ENCODE assay signal across 21 cellular contexts in the genomic region with DNA sequence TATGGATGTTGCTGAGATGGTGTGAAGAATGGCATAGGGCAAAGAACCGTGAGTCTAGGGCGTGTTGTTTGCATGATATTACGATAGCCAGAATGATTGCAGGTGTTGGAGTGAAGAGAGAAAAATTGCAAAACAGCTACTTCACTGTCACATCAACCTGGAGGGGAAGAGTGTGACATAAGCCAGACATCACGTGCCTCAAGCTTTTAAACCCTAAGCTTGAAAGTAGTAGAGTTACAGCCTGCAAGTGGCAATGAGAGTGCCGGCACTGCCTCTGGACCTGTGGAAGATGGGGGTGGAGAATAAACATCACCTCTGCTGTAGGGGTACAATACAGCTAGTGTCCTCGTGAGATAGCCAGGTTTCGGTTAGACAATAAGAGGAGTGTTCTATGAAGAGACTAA. TPM values are rescaled to one million over a fixed set of nuclear protein-coding genes. Genes with fewer than 3 reads are reported as not detected.
DNase-seq lines count a peak whose midpoint lies in the region; ATAC-seq and TF ChIP-seq lines count a peak whose summit lies in the region.
"Had no signal": no experiment of that assay in that cellular context is flagged by ENCODE, and none has a peak within 500 bp of the region (broad histone marks: within the 10 kb centered on the region; RNA-seq: fewer than 3 reads in every experiment).

No MANE protein-coding gene starts in this region.

- H3K27me3 Mint-ChIP-seq in Calu3 (ENCODE audit: unreplicated experiment) = no peaks in the 10 kb centered on the region
- H3K27me3 Mint-ChIP-seq: T-helper 17 cell had no signal

- peak overlapping the region; percentile 37 for H3K4me2 ChIP-seq in Loucy (ENCODE audit: low read depth, low read length, poor library complexity, severe bottlenecking)

- peaks cover 96% of the 10 kb centered on the region for H3K79me2 ChIP-seq in Loucy (ENCODE audit: insufficient read depth, low read length)

- no peaks in the 10 kb centered on the region for H3K9me3 Mint-ChIP-seq in Calu3 (ENCODE audit: low read depth, unreplicated experiment)

- H3K36me3 ChIP-seq in Loucy (ENCODE audit: insufficient read depth, low read length) (peaks cover 7% of the 10 kb centered on the region; the same call in 1 of the 2 replicates), lower lobe of right lung (no peaks in the 10 kb centered on the region)

- DNase-seq in Calu3 (peak; percentile 37), SW480 (ENCODE audit: low spot score) (peak; percentile 27), lower lobe of right lung (no peak), NCI-H1105 (lab: John Stamatoyannopoulos, UW) (no peak), dorsolateral prefrontal cortex (no peak), COLO668 (lab: John Stamatoyannopoulos, UW; ENCODE audit: unreplicated experiment) (no peak)
- DNase-seq: ACHN, C1 segment of cervical spinal cord, DMS 273 treated with DMSO at 0.1 percent for 48 hours, HCEC 1CT, NCI-H1436, NCI-H1930, NCI-H2171 treated with DMSO at 0.1 percent for 48 hours, NCI-H446, NCI-H774, PC-3, SIG-M5, T-helper 17 cell had no signal

- H3K27me3 ChIP-seq in Loucy (ENCODE audit: insufficient read depth, low read length, poor library complexity, severe bottlenecking) (no peaks in the 10 kb centered on the region), lower lobe of right lung (ENCODE audit: low read depth) (no peaks in the 10 kb centered on the region), dorsolateral prefrontal cortex (no peaks in the 10 kb centered on the region)

- no peaks in the 10 kb centered on the region for H3K4me1 Mint-ChIP-seq in Calu3 (ENCODE audit: low read depth, unreplicated experiment)

- TF ChIP-seq CTCF in Calu3 (IDR thresholded peaks at IDR 0.05; ENCODE audit: unreplicated experiment) = no peak
- TF ChIP-seq CTCF in Loucy (conservative IDR thresholded peaks at IDR 0.05; ENCODE audit: low read length) = no peak
- TF ChIP-seq CTCF in lower lobe of right lung (IDR thresholded peaks at IDR 0.05) = no peak
- TF ChIP-seq CTCF in dorsolateral prefrontal cortex (IDR thresholded peaks at IDR 0.05 in 54 of 56, conservative IDR thresholded peaks at IDR 0.05 in 2 of 56; ENCODE audit: low read depth in 1 of 56, partially characterized antibody in 56 of 56) = no peak

- peaks cover 44% of the 10 kb centered on the region for H4K20me1 ChIP-seq in Loucy (ENCODE audit: insufficient read depth, low read length, poor library complexity, severe bottlenecking)

- intact Hi-C loops in Calu3 (cut with micrococcal nuclease; ENCODE audit: unreplicated experiment) = no loop called here
- intact Hi-C loops in lower lobe of right lung (cut with DNase I) = no loop called here
- intact Hi-C loops in dorsolateral prefrontal cortex (cut with DNase I) = no loop called here

- peak; percentile 35 to 43 for ATAC-seq in lower lobe of right lung
- ATAC-seq in GM21360 (IDR thresholded peaks at IDR 0.05; ENCODE audit: unreplicated experiment) = no peak
- ATAC-seq: PC-3 had no signal

- no peak overlapping the region for H3K4me3 Mint-ChIP-seq in Calu3 (ENCODE audit: low read depth, unreplicated experiment)
- H3K4me3 Mint-ChIP-seq: T-helper 17 cell had no signal

- H3K9ac ChIP-seq in Loucy (ENCODE audit: low read depth, low read length, poor library complexity, severe bottlenecking) = no peak overlapping the region

- H3F3A ChIP-seq in Loucy (ENCODE audit: low read depth) = no peaks in the 10 kb centered on the region

- H3K9me3 ChIP-seq in Loucy (ENCODE audit: insufficient read depth, low read depth, low read length) (no peaks in the 10 kb centered on the region), lower lobe of right lung (no peaks in the 10 kb centered on the region)

- CTCF ChIA-PET in Calu3 (lab: Charles Lee) = interaction anchor here (0.9 to 1.1 kb wide), 2 partner anchors 11 to 14 kb away, joined by 3 to 9 read pairs; a partner anchor contains a TSS

- H3K27ac Mint-ChIP-seq in Calu3 (ENCODE audit: unreplicated experiment) = no peak overlapping the region
- H3K27ac Mint-ChIP-seq: T-helper 17 cell had no signal

- no peaks in the 10 kb centered on the region for H3K9me2 ChIP-seq in Loucy (replicated peaks; ENCODE audit: low read depth, low read length)

- H2AFZ ChIP-seq in Loucy (ENCODE audit: low read length) = no peak overlapping the region

- no peak overlapping the region for H3K27ac ChIP-seq in lower lobe of right lung
- no peak overlapping the region for H3K27ac ChIP-seq in dorsolateral prefrontal cortex
- H3K27ac ChIP-seq: RWPE1 had no signal

- no peaks in the 10 kb centered on the region for H3K36me3 Mint-ChIP-seq in Calu3 (ENCODE audit: insufficient read depth, unreplicated experiment)

- peaks cover 40% of the 10 kb centered on the region for H3K4me1 ChIP-seq in Loucy (ENCODE audit: insufficient read depth, low read length, poor library complexity, severe bottlenecking)
- H3K4me1 ChIP-seq in lower lobe of right lung = peaks cover 9% of the 10 kb centered on the region

- no TSS peak for BruUV-seq in Calu3 (replicated peaks; lab: Mats Ljungman, UMichigan)

- H3K4me3 ChIP-seq in Loucy (ENCODE audit: low read length, poor library complexity, severe bottlenecking) (no peak overlapping the region), lower lobe of right lung (no peak overlapping the region), dorsolateral prefrontal cortex (no peak overlapping the region)

RNA-seq across cellular contexts. Expression of a gene that starts 11.1 kb away (rescaled TPM):
- total RNA-seq in Calu3 (2022) = 7.9 and 13.6 TPM in 2 replicates
- 20.0 TPM for total RNA-seq in lower lobe of right lung
- total RNA-seq in dorsolateral prefrontal cortex = 10 to 100 TPM; 15.5 to 50.7 (median 31.6) TPM

Comparison
In these comparisons a context has a peak if more than half of its experiments do, and no peak if none do; other contexts are left out.
1. DNase-seq: peak in Calu3 (single experiment) and SW480 (single experiment); none in lower lobe of right lung (single experiment), NCI-H1105 (single experiment), dorsolateral prefrontal cortex (0 of 10) and COLO668 (single experiment).